1 cellular context compared by ENCODE assay signal in genomic region chr2:11127791-11128190, GRCh38.
TF ChIP-seq lines count a peak whose summit lies in the region.

No MANE protein-coding gene starts in this region.

TF ChIP-seq in IMR-90, 13 proteins besides CTCF, POLR2A, EP300 and RAD21:
- no peak for TF ChIP-seq ELK1 (IDR thresholded peaks at IDR 0.05; ENCODE audit: borderline replicate concordance, low read depth, low read length)
- no peak for TF ChIP-seq NFE2L2 (IDR thresholded peaks at IDR 0.05; ENCODE audit: low read depth, low read length)
- TF ChIP-seq RFX5 (IDR thresholded peaks at IDR 0.05; ENCODE audit: low read depth, low read length), result no peak
